In the genomic region with DNA sequence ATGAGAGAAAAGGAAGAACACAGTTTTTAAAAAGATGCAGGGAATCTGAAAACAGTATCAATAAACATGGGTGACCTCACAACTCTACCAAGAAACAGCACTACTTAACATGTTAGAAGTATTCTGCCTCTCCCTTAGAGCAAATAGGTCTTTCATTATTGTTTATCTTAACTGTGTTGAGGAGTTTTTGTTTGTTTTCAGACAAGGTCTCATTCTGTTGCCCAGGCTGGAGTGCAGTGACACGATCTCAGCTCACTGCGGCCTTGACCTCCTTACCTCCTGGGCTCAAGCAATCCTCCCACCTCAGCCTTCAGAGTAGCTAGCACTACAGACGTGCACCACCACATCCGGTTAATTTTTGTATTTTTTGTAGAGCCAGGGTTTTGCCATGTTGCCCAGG, we compare ENCODE assay signal across 26 cellular contexts.
"Had no signal": no experiment of that assay in that cellular context is flagged by ENCODE, and none has a peak within 500 bp of the region (broad histone marks: within the 10 kb centered on the region; RNA-seq: fewer than 3 reads in every experiment).

No MANE protein-coding gene starts in this region.

- H3K36me3 Mint-ChIP-seq: activated naive CD4-positive, alpha-beta T cell treated with anti-CD3 and anti-CD28 coated beads, Interleukin-2, amount 50 U/mL, for 72 hours; WTC11 had no signal

- H3K9me3 ChIP-seq: ascending aorta had no signal

- H3K27ac ChIP-seq: ascending aorta, brain microvascular endothelial cell, cardiac muscle cell had no signal

- H3K4me1 Mint-ChIP-seq: activated naive CD8-positive, alpha-beta T cell treated with anti-CD3 and anti-CD28 coated beads, Interleukin-2, amount 50 U/mL, for 24 hours; T-helper 17 cell had no signal

- H3K4me3 Mint-ChIP-seq: activated CD8-positive, alpha-beta T cell treated with anti-CD3 and anti-CD28 coated beads, Interleukin-2, amount 10 ng/mL, durations not matched to agents 7 days and 5 days; activated naive CD8-positive, alpha-beta T cell treated with anti-CD3 and anti-CD28 coated beads, Interleukin-2, amount 50 U/mL, for 24 hours; T-helper 17 cell; WTC11 had no signal

- H3K36me3 ChIP-seq: ascending aorta, brain microvascular endothelial cell, cardiac muscle cell had no signal

- H3K27me3 Mint-ChIP-seq: activated naive CD8-positive, alpha-beta T cell treated with anti-CD3 and anti-CD28 coated beads, Interleukin-2, amount 50 U/mL, for 24 hours had no signal

- H3K4me3 ChIP-seq: ascending aorta, cardiac muscle cell had no signal

- ATAC-seq: activated CD8-positive, alpha-beta T cell treated with anti-CD3 and anti-CD28 coated beads, Interleukin-2, amount 10 ng/mL, durations not matched to agents 7 days and 5 days; activated naive CD4-positive, alpha-beta T cell treated with anti-CD3 and anti-CD28 coated beads, Interleukin-2, amount 50 U/mL, for 72 hours; activated naive CD8-positive, alpha-beta T cell treated with anti-CD3 and anti-CD28 coated beads, Interleukin-2, amount 50 U/mL, for 24 hours; PC-3; T-helper 17 cell; WTC11 had no signal

- H3K9me3 Mint-ChIP-seq: activated naive CD4-positive, alpha-beta T cell treated with anti-CD3 and anti-CD28 coated beads, Interleukin-2, amount 50 U/mL, for 72 hours; activated naive CD8-positive, alpha-beta T cell treated with anti-CD3 and anti-CD28 coated beads, Interleukin-2, amount 50 U/mL, for 24 hours; WTC11 had no signal

- H3K27ac Mint-ChIP-seq: activated CD8-positive, alpha-beta T cell treated with anti-CD3 and anti-CD28 coated beads, Interleukin-2, amount 10 ng/mL, durations not matched to agents 7 days and 5 days; activated naive CD4-positive, alpha-beta T cell treated with anti-CD3 and anti-CD28 coated beads, Interleukin-2, amount 50 U/mL, for 72 hours; activated naive CD8-positive, alpha-beta T cell treated with anti-CD3 and anti-CD28 coated beads, Interleukin-2, amount 50 U/mL, for 24 hours; T-helper 17 cell; WTC11 had no signal

- H3K27me3 ChIP-seq: ascending aorta, brain microvascular endothelial cell, cardiac muscle cell had no signal

- DNase-seq: activated CD4-positive, alpha-beta T cell treated with anti-CD3 and anti-CD28 coated beads for 48 hours; activated CD4-positive, alpha-beta T cell treated with anti-CD3 and anti-CD28 coated beads, Interleukin-2, amount 50 U/mL, for 4 hours; activated CD4-positive, CD25-positive, alpha-beta regulatory T cell treated with anti-CD3 and anti-CD28 coated beads, Interleukin-2, amount 50 U/mL, for 72 hours; activated CD8-positive, alpha-beta memory T cell treated with anti-CD3 and anti-CD28 coated beads, Interleukin-2, amount 50 U/mL, for 48 hours; activated CD8-positive, alpha-beta T cell treated with anti-CD3 and anti-CD28 coated beads, Interleukin-2, amount 10 ng/mL, durations not matched to agents 7 days and 5 days; activated effector memory CD4-positive, alpha-beta T cell treated with anti-CD3 and anti-CD28 coated beads, Interleukin-2, amount 50 U/mL, for 16 hours; activated naive CD4-positive, alpha-beta T cell treated with Interleukin-2 at 50 U/mL for 16 hours; activated naive CD8-positive, alpha-beta T cell treated with anti-CD3 and anti-CD28 coated beads, Interleukin-2, amount 50 U/mL, for 24 hours; activated T-cell treated with anti-CD3 and anti-CD28 coated beads, Interleukin-2, amount 50 U/mL, for 1 hour; amniotic stem cell; brain microvascular endothelial cell; Kasumi-1; KBM-7; NCI-H146; NCI-H187 treated with DMSO at 0.1 percent for 48 hours; NCI-H2081 treated with DMSO at 0.1 percent for 48 hours; NCI-H446; NCI-H524; PC-3; SHP77 treated with DMSO at 0.1 percent for 48 hours; T-helper 17 cell; T-helper 9 cell had no signal
